ENCODE assay signal across 2 cellular contexts in genomic region chr7:23469961-23470250, GRCh38.
TF ChIP-seq lines count a peak whose summit lies in the region.

No MANE protein-coding gene starts in this region.

TF ChIP-seq in IMR-90, 13 proteins besides CTCF, POLR2A, EP300 and RAD21:
- TF ChIP-seq NFE2L2 (IDR thresholded peaks at IDR 0.05; ENCODE audit: low read depth, low read length) (no peak), ELK1 (IDR thresholded peaks at IDR 0.05; ENCODE audit: borderline replicate concordance, low read depth, low read length) (no peak), SMC3 (IDR thresholded peaks at IDR 0.05; ENCODE audit: low read depth, low read length) (no peak), BHLHE40 (IDR thresholded peaks at IDR 0.05; ENCODE audit: low read depth, low read length) (no peak), CEBPB (IDR thresholded peaks at IDR 0.05; ENCODE audit: low read depth, low read length) (no peak), USF2 (IDR thresholded peaks at IDR 0.05; ENCODE audit: low read depth, low read length) (no peak), MXI1 (IDR thresholded peaks at IDR 0.05; ENCODE audit: borderline replicate concordance, low read depth, low read length) (no peak), MAFK (IDR thresholded peaks at IDR 0.05; ENCODE audit: low read depth, low read length) (no peak), RFX5 (IDR thresholded peaks at IDR 0.05; ENCODE audit: low read depth, low read length) (no peak), RCOR1 (IDR thresholded peaks at IDR 0.05; ENCODE audit: insufficient replicate concordance, low read length) (no peak), FOS (IDR thresholded peaks at IDR 0.05; ENCODE audit: low read depth, low read length) (no peak), MAZ (IDR thresholded peaks at IDR 0.05; ENCODE audit: borderline replicate concordance, low read depth, low read length) (no peak), CHD1 (IDR thresholded peaks at IDR 0.05; ENCODE audit: low read depth, low read length) (no peak)
TF ChIP-seq in IMR-90: peak in this region for 0.

TF ChIP-seq in GM12878, 131 proteins besides CTCF, POLR2A, EP300 and RAD21:
- no peak for TF ChIP-seq NR2F1 (conservative IDR thresholded peaks at IDR 0.05)
- no peak for TF ChIP-seq CHD1 (IDR thresholded peaks at IDR 0.05; ENCODE audit: low read depth, low read length)
- TF ChIP-seq ZNF592 (IDR thresholded peaks at IDR 0.05): no peak
- no peak for TF ChIP-seq RBBP5 (conservative IDR thresholded peaks at IDR 0.05)
- no peak for TF ChIP-seq CEBPZ (IDR thresholded peaks at IDR 0.05; ENCODE audit: low read depth, low read length)
- no peak for TF ChIP-seq NBN (IDR thresholded peaks at IDR 0.05)
- no peak for TF ChIP-seq EZH2 (IDR thresholded peaks at IDR 0.05; ENCODE audit: borderline replicate concordance, control insufficient read depth, low read depth, low read length)
- no peak for TF ChIP-seq YY1 (IDR thresholded peaks at IDR 0.05; ENCODE audit: low read depth, low read length)
- no peak for TF ChIP-seq PML (IDR thresholded peaks at IDR 0.05; ENCODE audit: low read length)
- no peak for TF ChIP-seq MYB (IDR thresholded peaks at IDR 0.05; ENCODE audit: borderline replicate concordance, low read depth, low read length)
- TF ChIP-seq ZNF207 (IDR thresholded peaks at IDR 0.05; ENCODE audit: borderline replicate concordance): no peak
- no peak for TF ChIP-seq HDAC2 (IDR thresholded peaks at IDR 0.05)
- no peak for TF ChIP-seq EED (IDR thresholded peaks at IDR 0.05; ENCODE audit: low read depth)
- no peak for TF ChIP-seq CHD4 (IDR thresholded peaks at IDR 0.05)
